In the genomic region with DNA sequence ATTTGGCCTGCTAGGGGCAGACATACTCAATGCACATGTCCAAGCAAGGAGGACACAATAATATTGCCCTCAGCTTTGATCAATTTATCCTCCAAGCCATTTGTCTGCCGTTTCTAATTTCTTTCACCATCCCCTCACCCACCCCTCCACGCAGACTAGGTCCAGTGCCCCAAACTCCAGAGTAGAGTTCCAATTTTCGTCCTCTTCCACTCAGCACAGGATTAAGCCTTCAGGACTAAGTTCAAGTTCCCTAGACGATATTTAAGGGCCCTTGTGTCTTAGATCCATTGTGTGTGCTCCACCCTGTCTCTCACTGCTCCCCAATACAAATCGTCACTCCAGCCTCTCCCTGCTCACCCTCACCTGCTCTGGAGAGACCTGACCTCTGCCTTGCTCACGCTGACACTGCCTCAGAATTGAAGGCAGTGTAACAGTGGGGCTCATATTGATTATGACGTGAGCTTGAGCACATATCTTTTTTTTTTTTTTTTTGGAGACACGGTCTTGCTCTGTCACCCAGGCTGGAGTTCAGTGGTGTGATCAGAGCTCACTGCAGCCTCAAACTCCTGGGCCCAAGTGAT, we compare ENCODE assay signal across 18 cellular contexts.
"Had no signal": no experiment of that assay in that cellular context is flagged by ENCODE, and none has a peak within 500 bp of the region (broad histone marks: within the 10 kb centered on the region; RNA-seq: fewer than 3 reads in every experiment).

No MANE protein-coding gene starts in this region.

- H3K4me3 ChIP-seq: coronary artery, esophagus muscularis mucosa, left ventricle myocardium inferior, right lobe of liver, transverse colon had no signal

- H3K27ac ChIP-seq: coronary artery, esophagus muscularis mucosa, left ventricle myocardium inferior, right lobe of liver had no signal

- H3K4me3 Mint-ChIP-seq: stimulated activated effector memory CD8-positive, alpha-beta T cell treated with anti-CD3 and anti-CD28 coated beads, Interleukin-12 subunit alpha, Interleukin-12 subunit beta, amount 100 ng/mL, for 72 hours had no signal

- H3K27me3 ChIP-seq: esophagus muscularis mucosa, right lobe of liver, transverse colon had no signal

- H3K36me3 ChIP-seq: esophagus muscularis mucosa, left ventricle myocardium inferior, right lobe of liver, transverse colon had no signal

- H3K9me3 Mint-ChIP-seq: stimulated activated effector memory CD8-positive, alpha-beta T cell treated with anti-CD3 and anti-CD28 coated beads, Interleukin-12 subunit alpha, Interleukin-12 subunit beta, amount 100 ng/mL, for 72 hours had no signal

- DNase-seq: activated CD4-positive, alpha-beta T cell treated with anti-CD3 and anti-CD28 coated beads for 1 hour; activated CD4-positive, alpha-beta T cell treated with anti-CD3 and anti-CD28 coated beads, Interleukin-2, amount 50 U/mL, for 4 hours; activated naive CD4-positive, alpha-beta T cell treated with Interleukin-2 at 50 U/mL for 16 hours; activated T-cell treated with anti-CD3 and anti-CD28 coated beads, Interleukin-2, amount 50 U/mL, for 48 hours; amygdala; cerebellar nuclear complex; glutamatergic neuron; hippocampal formation; left ventricle myocardium inferior; nucleus accumbens; right lobe of liver; small intestine; stimulated activated CD4-positive, alpha-beta T cell treated with anti-CD3 and anti-CD28 coated beads, Interleukin-2, amount 100 ng/mL, for 24 hours; T-helper 9 cell; transverse colon had no signal

- H3K36me3 Mint-ChIP-seq: stimulated activated effector memory CD8-positive, alpha-beta T cell treated with anti-CD3 and anti-CD28 coated beads, Interleukin-12 subunit alpha, Interleukin-12 subunit beta, amount 100 ng/mL, for 72 hours had no signal

- H3K27ac Mint-ChIP-seq: stimulated activated effector memory CD8-positive, alpha-beta T cell treated with anti-CD3 and anti-CD28 coated beads, Interleukin-12 subunit alpha, Interleukin-12 subunit beta, amount 100 ng/mL, for 72 hours had no signal

- H3K9me3 ChIP-seq: esophagus muscularis mucosa, left ventricle myocardium inferior, right lobe of liver, transverse colon had no signal
